In genomic region chr5:59709346-59709821, GRCh38 we compare ENCODE assay signal across 19 cellular contexts.
DNase-seq lines count a peak whose midpoint lies in the region; ATAC-seq, FAIRE-seq and TF ChIP-seq lines count a peak whose summit lies in the region.
"Had no signal": no experiment of that assay in that cellular context is flagged by ENCODE, and none has a peak within 500 bp of the region (broad histone marks: within the 10 kb centered on the region; RNA-seq: fewer than 3 reads in every experiment).

No MANE protein-coding gene starts in this region.

- H3K36me3 Mint-ChIP-seq in astrocyte (ENCODE audit: low read depth, unreplicated experiment), result peaks cover 4% of the 10 kb centered on the region

- peaks cover 8% of the 10 kb centered on the region for H3K9me3 Mint-ChIP-seq in astrocyte (ENCODE audit: unreplicated experiment)

- no peak for ATAC-seq in HG03280 (IDR thresholded peaks at IDR 0.05; ENCODE audit: unreplicated experiment)
- ATAC-seq: left colon; naive thymus-derived CD8-positive, alpha-beta T cell; right cardiac atrium had no signal

- H3K4me1 Mint-ChIP-seq in astrocyte (ENCODE audit: low read depth, unreplicated experiment), result peaks cover 8% of the 10 kb centered on the region
- H3K4me1 Mint-ChIP-seq: naive thymus-derived CD8-positive, alpha-beta T cell had no signal

- H3K4me3 ChIP-seq in astrocyte (ENCODE audit: insufficient read depth, low read depth, low read length), result no peak overlapping the region
- H3K4me3 ChIP-seq in iPS-18a (ENCODE audit: low read length), result peak overlapping the region; percentile 26
- no peak overlapping the region for H3K4me3 ChIP-seq in smooth muscle cell

- H3K9me3 ChIP-seq in astrocyte (ENCODE audit: insufficient read depth, low read depth, low read length), result peaks cover 3% of the 10 kb centered on the region
- H3K9me3 ChIP-seq in iPS-18a (ENCODE audit: control insufficient read depth, low read depth, low read length), result peaks cover 17% of the 10 kb centered on the region
- H3K9me3 ChIP-seq in smooth muscle cell (replicated peaks; ENCODE audit: low read depth), result no peaks in the 10 kb centered on the region

- no peak for FAIRE-seq in astrocyte (lab: Jason Lieb, UNC)
- FAIRE-seq: bronchial epithelial cell, TTC549 had no signal

- H3K4me2 ChIP-seq in astrocyte (ENCODE audit: low read length), result peak overlapping the region; percentile 52
- peak overlapping the region; percentile 62 for H3K4me2 ChIP-seq in smooth muscle cell

- H3K9ac ChIP-seq in astrocyte (ENCODE audit: low read length) (no peak overlapping the region), iPS-18a (ENCODE audit: low read length) (no peak overlapping the region), smooth muscle cell (ENCODE audit: low read depth) (peak overlapping the region; percentile 5)

- TF ChIP-seq CTCF in astrocyte (IDR thresholded peaks at IDR 0.05; ENCODE audit: insufficient read depth, low read depth, low read length) (no peak), smooth muscle cell (IDR thresholded peaks at IDR 0.05; ENCODE audit: borderline replicate concordance, insufficient read depth, poor library complexity, severe bottlenecking) (no peak)

- peak; percentile 9 for DNase-seq in DMS53 (lab: John Stamatoyannopoulos, UW)
- no peak for DNase-seq in DMS53 treated with DMSO at 0.1 percent for 48 hours (lab: John Stamatoyannopoulos, UW; ENCODE audit: unreplicated experiment)
- no peak for DNase-seq in astrocyte (ENCODE audit: low read depth)
- no peak for DNase-seq in smooth muscle cell (lab: John Stamatoyannopoulos, UW; ENCODE audit: unreplicated experiment)
- no peak for DNase-seq in 8988T
- no peak for DNase-seq in central memory CD4-positive, alpha-beta T cell
- DNase-seq: CD4-positive, alpha-beta T cell; GDM1; MV-4-11; naive thymus-derived CD8-positive, alpha-beta T cell; NCI-H2171 treated with DMSO at 0.1 percent for 48 hours; stimulated activated CD4-positive, alpha-beta T cell treated with anti-CD3 and anti-CD28 coated beads, Interleukin-4, amount 100 ng/mL, for 4 hours; trophoblast cell had no signal

- no peak overlapping the region for H3K27ac Mint-ChIP-seq in astrocyte (ENCODE audit: unreplicated experiment)
- H3K27ac Mint-ChIP-seq: CD4-positive, alpha-beta T cell; naive thymus-derived CD8-positive, alpha-beta T cell had no signal

- peak overlapping the region; percentile 40 for H2AFZ ChIP-seq in astrocyte (ENCODE audit: low read depth, low read length)
- H2AFZ ChIP-seq in smooth muscle cell (ENCODE audit: low read depth), result peak overlapping the region; percentile 3

- H3F3A ChIP-seq in smooth muscle cell (ENCODE audit: low read depth), result peaks cover 6% of the 10 kb centered on the region

- H3K79me2 ChIP-seq in astrocyte (ENCODE audit: insufficient read depth, low read length) (no peaks in the 10 kb centered on the region), smooth muscle cell (ENCODE audit: low read depth) (no peaks in the 10 kb centered on the region)

- no peaks in the 10 kb centered on the region for H3K36me3 ChIP-seq in astrocyte (ENCODE audit: insufficient read depth, low read length)
- H3K36me3 ChIP-seq in iPS-18a (ENCODE audit: control insufficient read depth, low read depth, low read length), result no peaks in the 10 kb centered on the region
- H3K36me3 ChIP-seq in smooth muscle cell (ENCODE audit: low read depth), result no peaks in the 10 kb centered on the region

- whole genome bisulfite sequencing in smooth muscle cell (ENCODE audit: low lambda C conversion rate), result 13% methylated on average over 4 of the region's 4 CpGs

- H3K27me3 ChIP-seq in astrocyte (ENCODE audit: insufficient read depth, low read length), result no peaks in the 10 kb centered on the region
- no peaks in the 10 kb centered on the region for H3K27me3 ChIP-seq in iPS-18a (ENCODE audit: control insufficient read depth, insufficient read depth, low read length)
- no peaks in the 10 kb centered on the region for H3K27me3 ChIP-seq in smooth muscle cell (ENCODE audit: low read depth)

- H3K4me1 ChIP-seq in astrocyte (ENCODE audit: insufficient read depth, low read length) (peaks cover 13% of the 10 kb centered on the region), iPS-18a (ENCODE audit: control insufficient read depth, low read depth, low read length) (peaks cover 57% of the 10 kb centered on the region), smooth muscle cell (ENCODE audit: low read depth) (peaks cover 27% of the 10 kb centered on the region)

- no peaks in the 10 kb centered on the region for H3K27me3 Mint-ChIP-seq in astrocyte (ENCODE audit: low read depth, unreplicated experiment)
- H3K27me3 Mint-ChIP-seq: CD4-positive, alpha-beta T cell had no signal

- H3K27ac ChIP-seq in astrocyte (ENCODE audit: low read depth, low read length), result no peak overlapping the region
- H3K27ac ChIP-seq in iPS-18a (ENCODE audit: low read length), result peak overlapping the region; percentile 69
- peak overlapping the region; percentile 64 for H3K27ac ChIP-seq in smooth muscle cell (ENCODE audit: low read depth)

- no peaks in the 10 kb centered on the region for H4K20me1 ChIP-seq in astrocyte (ENCODE audit: insufficient read depth, low read length)
- H4K20me1 ChIP-seq in smooth muscle cell (ENCODE audit: low read depth), result peaks cover 5% of the 10 kb centered on the region

- peak overlapping the region; percentile 55 for H3K4me3 Mint-ChIP-seq in astrocyte (ENCODE audit: unreplicated experiment)
- H3K4me3 Mint-ChIP-seq: CD4-positive, alpha-beta T cell; naive thymus-derived CD8-positive, alpha-beta T cell had no signal
